ENCODE assay signal across 1 cellular context in the genomic region with DNA sequence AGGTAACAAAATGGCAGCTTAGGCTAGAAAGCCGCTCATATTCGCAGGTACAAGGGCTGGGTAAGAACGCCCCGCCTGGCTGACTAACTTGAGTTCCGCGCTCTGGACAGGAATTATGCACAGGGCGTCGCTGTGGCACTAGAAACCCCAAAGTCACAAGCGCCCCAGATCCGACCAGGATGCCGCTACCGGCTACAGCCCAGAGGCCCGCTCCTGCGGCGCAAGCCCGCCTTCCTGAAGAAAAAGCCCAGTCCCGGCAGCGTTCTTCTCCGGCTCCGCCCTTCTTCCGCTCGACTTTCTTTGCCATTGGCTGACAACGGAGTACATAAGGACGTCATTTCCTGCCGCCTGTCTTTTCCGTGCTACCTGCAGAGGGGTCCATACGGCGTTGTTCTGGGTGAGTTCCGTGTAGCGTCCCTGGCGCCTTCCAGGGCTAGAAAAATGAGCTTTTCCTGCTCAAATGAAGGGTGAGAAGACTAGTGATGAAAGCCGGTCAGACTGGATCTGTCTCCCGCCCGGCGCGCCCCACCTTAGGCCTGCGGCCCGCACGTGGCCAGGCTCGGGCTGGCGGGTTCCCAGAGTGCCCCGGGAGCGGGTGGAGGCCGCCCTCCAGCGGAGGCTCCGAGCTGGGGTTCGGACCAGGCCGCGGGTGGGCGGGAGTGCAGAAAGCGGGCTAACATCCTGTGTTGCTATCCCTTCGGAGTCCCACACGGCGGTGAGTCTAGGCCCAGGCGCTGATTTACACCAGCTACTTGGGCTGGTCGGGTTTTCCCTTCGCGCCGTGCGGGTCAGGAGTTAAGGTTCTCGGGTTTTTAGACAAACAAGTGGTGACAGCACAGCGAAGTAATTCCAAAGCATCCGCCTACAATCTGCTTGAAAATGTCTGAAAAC.
TF ChIP-seq lines count a peak whose summit lies in the region.

TSS of gene RPSA (plus strand) at position 353 of the 891 bp plus-strand sequence. CDS start 934 bp downstream, outside the sequence.

TF ChIP-seq in HepG2, 621 proteins besides CTCF, POLR2A, EP300 and RAD21 (continued from another document and continues in another):
- TF ChIP-seq ZBTB40 (IDR thresholded peaks at IDR 0.05) (peak; percentile 42; the same call in 1 of the 2 replicates), ZBTB40 (CRISPR knock-in tag; IDR thresholded peaks at IDR 0.05) (peak; percentile 84), ZNF747 (CRISPR knock-in tag; IDR thresholded peaks at IDR 0.05; ENCODE audit: borderline replicate concordance) (peak; percentile 88; the same call in 1 of the 2 replicates), ZNF737 (CRISPR knock-in tag; IDR thresholded peaks at IDR 0.05; ENCODE audit: borderline replicate concordance) (no peak), ARHGAP35 (CRISPR knock-in tag; IDR thresholded peaks at IDR 0.05; ENCODE audit: borderline replicate concordance) (peak; percentile 64; the same call in 1 of the 2 replicates), CENPT (CRISPR knock-in tag; IDR thresholded peaks at IDR 0.05; ENCODE audit: low read depth) (no peak), ZNF749 (CRISPR knock-in tag; IDR thresholded peaks at IDR 0.05; ENCODE audit: borderline replicate concordance) (0 out of 2 replicates have a peak, but pooled peaks have one; percentile 32), SMAD3 (CRISPR knock-in tag; IDR thresholded peaks at IDR 0.05) (0 out of 2 replicates have a peak, but pooled peaks have one; percentile 43), FOXM1 (CRISPR knock-in tag; IDR thresholded peaks at IDR 0.05) (no peak), ZNF563 (CRISPR knock-in tag; IDR thresholded peaks at IDR 0.05) (peak; percentile 94), TOE1 (CRISPR knock-in tag; IDR thresholded peaks at IDR 0.05) (0 out of 2 replicates have a peak, but pooled peaks have one; percentile 37), POLR2AphosphoS2 (IDR thresholded peaks at IDR 0.05; ENCODE audit: low read depth, low read length) (0 out of 2 replicates have a peak, but pooled peaks have one; percentile 79), ZNF816 (CRISPR knock-in tag; IDR thresholded peaks at IDR 0.05; ENCODE audit: borderline replicate concordance) (peak; percentile 87; the same call in 1 of the 2 replicates), MEF2D (CRISPR knock-in tag; IDR thresholded peaks at IDR 0.05) (peak; percentile 62), ZNF746 (CRISPR knock-in tag; IDR thresholded peaks at IDR 0.05) (no peak), ZNF792 (CRISPR knock-in tag; IDR thresholded peaks at IDR 0.05) (peak; percentile 80), JUNB (CRISPR knock-in tag; IDR thresholded peaks at IDR 0.05; ENCODE audit: borderline replicate concordance) (peak; percentile 42; the same call in 1 of the 2 replicates), ZNF331 (CRISPR knock-in tag; IDR thresholded peaks at IDR 0.05) (peak; percentile 54), ZNF83 (CRISPR knock-in tag; IDR thresholded peaks at IDR 0.05; ENCODE audit: borderline replicate concordance) (no peak), SUZ12 (IDR thresholded peaks at IDR 0.05; ENCODE audit: low read depth, low read length) (no peak), POGZ (CRISPR knock-in tag; IDR thresholded peaks at IDR 0.05) (peak; percentile 93), CHD2 (IDR thresholded peaks at IDR 0.05; ENCODE audit: low read depth, low read length) (no peak), HMG20B (CRISPR knock-in tag; conservative IDR thresholded peaks at IDR 0.05) (peak; percentile 3; the same call in 1 of the 2 replicates), YEATS4 (CRISPR knock-in tag; IDR thresholded peaks at IDR 0.05; ENCODE audit: borderline replicate concordance) (peak; percentile 100), DR1 (CRISPR knock-in tag; IDR thresholded peaks at IDR 0.05) (peak; percentile 97), ZFP82 (CRISPR knock-in tag; IDR thresholded peaks at IDR 0.05; ENCODE audit: borderline replicate concordance) (peak; percentile 94; the same call in 1 of the 2 replicates), ONECUT2 (CRISPR knock-in tag; IDR thresholded peaks at IDR 0.05) (no peak), SPEN (CRISPR knock-in tag; IDR thresholded peaks at IDR 0.05; ENCODE audit: low read depth) (peak; percentile 97; the same call in 1 of the 2 replicates), NR2F2 (IDR thresholded peaks at IDR 0.05; ENCODE audit: borderline replicate concordance, low read depth) (0 out of 2 replicates have a peak, but pooled peaks have one; percentile 14)
- TF ChIP-seq, protein P1, sequence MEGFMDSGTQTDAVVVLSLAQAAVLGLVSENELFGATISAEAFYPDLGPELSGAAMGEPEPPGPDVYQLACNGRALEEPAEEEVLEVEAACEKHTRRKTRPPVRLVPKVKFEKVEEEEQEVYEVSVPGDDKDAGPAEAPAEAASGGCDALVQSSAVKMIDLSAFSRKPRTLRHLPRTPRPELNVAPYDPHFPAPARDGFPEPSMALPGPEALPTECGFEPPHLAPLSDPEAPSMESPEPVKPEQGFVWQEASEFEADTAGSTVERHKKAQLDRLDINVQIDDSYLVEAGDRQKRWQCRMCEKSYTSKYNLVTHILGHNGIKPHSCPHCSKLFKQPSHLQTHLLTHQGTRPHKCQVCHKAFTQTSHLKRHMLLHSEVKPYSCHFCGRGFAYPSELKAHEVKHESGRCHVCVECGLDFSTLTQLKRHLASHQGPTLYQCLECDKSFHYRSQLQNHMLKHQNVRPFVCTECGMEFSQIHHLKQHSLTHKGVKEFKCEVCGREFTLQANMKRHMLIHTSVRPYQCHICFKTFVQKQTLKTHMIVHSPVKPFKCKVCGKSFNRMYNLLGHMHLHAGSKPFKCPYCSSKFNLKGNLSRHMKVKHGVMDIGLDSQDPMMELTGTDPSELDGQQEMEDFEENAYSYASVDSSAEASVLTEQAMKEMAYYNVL (CRISPR knock-in tag; IDR thresholded peaks at IDR 0.05; ENCODE audit: borderline replicate concordance): no peak; the same call in 1 of the 2 replicates
- TF ChIP-seq, protein P2, sequence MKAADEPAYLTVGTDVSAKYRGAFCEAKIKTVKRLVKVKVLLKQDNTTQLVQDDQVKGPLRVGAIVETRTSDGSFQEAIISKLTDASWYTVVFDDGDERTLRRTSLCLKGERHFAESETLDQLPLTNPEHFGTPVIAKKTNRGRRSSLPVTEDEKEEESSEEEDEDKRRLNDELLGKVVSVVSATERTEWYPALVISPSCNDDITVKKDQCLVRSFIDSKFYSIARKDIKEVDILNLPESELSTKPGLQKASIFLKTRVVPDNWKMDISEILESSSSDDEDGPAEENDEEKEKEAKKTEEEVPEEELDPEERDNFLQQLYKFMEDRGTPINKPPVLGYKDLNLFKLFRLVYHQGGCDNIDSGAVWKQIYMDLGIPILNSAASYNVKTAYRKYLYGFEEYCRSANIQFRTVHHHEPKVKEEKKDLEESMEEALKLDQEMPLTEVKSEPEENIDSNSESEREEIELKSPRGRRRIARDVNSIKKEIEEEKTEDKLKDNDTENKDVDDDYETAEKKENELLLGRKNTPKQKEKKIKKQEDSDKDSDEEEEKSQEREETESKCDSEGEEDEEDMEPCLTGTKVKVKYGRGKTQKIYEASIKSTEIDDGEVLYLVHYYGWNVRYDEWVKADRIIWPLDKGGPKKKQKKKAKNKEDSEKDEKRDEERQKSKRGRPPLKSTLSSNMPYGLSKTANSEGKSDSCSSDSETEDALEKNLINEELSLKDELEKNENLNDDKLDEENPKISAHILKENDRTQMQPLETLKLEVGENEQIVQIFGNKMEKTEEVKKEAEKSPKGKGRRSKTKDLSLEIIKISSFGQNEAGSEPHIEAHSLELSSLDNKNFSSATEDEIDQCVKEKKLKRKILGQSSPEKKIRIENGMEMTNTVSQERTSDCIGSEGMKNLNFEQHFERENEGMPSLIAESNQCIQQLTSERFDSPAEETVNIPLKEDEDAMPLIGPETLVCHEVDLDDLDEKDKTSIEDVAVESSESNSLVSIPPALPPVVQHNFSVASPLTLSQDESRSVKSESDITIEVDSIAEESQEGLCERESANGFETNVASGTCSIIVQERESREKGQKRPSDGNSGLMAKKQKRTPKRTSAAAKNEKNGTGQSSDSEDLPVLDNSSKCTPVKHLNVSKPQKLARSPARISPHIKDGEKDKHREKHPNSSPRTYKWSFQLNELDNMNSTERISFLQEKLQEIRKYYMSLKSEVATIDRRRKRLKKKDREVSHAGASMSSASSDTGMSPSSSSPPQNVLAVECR (CRISPR knock-in tag; IDR thresholded peaks at IDR 0.05; ENCODE audit: borderline replicate concordance): peak; percentile 95
- TF ChIP-seq, protein P3, sequence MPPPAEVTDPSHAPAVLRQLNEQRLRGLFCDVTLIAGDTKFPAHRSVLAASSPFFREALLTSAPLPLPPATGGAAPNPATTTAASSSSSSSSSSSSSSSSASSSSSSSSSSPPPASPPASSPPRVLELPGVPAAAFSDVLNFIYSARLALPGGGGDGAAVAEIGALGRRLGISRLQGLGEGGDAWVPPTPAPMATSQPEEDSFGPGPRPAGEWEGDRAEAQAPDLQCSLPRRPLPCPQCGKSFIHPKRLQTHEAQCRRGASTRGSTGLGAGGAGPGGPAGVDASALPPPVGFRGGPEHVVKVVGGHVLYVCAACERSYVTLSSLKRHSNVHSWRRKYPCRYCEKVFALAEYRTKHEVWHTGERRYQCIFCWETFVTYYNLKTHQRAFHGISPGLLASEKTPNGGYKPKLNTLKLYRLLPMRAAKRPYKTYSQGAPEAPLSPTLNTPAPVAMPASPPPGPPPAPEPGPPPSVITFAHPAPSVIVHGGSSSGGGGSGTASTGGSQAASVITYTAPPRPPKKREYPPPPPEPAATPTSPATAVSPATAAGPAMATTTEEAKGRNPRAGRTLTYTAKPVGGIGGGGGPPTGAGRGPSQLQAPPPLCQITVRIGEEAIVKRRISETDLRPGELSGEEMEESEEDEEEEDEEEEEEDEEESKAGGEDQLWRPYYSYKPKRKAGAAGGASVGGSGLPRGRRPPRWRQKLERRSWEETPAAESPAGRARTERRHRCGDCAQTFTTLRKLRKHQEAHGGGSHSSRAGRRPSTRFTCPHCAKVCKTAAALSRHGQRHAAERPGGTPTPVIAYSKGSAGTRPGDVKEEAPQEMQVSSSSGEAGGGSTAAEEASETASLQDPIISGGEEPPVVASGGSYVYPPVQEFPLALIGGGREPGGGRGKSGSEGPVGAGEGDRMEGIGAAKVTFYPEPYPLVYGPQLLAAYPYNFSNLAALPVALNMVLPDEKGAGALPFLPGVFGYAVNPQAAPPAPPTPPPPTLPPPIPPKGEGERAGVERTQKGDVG (CRISPR knock-in tag; IDR thresholded peaks at IDR 0.05; ENCODE audit: borderline replicate concordance): no peak
- TF ChIP-seq, protein P4, sequence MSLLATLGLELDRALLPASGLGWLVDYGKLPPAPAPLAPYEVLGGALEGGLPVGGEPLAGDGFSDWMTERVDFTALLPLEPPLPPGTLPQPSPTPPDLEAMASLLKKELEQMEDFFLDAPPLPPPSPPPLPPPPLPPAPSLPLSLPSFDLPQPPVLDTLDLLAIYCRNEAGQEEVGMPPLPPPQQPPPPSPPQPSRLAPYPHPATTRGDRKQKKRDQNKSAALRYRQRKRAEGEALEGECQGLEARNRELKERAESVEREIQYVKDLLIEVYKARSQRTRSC (CRISPR knock-in tag; IDR thresholded peaks at IDR 0.05; ENCODE audit: low read depth): no peak
